ENCODE assay signal across 22 cellular contexts in the genomic region with DNA sequence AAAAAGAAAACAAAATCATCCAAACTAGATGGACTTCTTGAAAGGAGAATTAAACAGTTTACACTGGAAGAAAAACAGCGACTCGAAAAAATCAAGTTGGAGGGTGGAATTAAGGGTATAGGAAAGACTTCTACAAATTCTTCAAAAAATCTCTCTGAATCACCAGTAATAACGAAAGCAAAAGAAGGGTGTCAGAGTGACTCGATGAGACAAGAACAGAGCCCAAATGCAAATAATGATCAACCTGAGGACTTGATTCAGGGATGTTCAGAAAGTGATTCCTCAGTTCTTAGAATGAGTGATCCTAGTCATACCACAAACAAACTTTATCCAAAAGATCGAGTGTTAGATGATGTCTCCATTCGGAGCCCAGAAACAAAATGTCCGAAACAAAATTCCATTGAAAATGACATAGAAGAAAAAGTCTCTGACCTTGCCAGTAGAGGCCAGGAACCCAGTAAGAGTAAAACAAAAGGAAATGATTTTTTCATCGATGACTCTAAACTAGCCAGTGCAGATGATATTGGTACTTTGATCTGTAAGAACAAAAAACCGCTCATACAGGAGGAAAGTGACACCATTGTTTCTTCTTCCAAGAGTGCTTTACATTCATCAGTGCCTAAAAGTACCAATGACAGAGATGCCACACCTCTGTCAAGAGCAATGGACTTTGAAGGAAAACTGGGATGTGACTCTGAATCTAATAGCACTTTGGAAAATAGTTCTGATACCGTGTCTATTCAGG.
A peak's percentile ranks its signal among the peaks of the same experiment; 100 is the strongest.
DNase-seq lines count a peak whose midpoint lies in the region; ATAC-seq, FAIRE-seq and TF ChIP-seq lines count a peak whose summit lies in the region.
"Had no signal": no experiment of that assay in that cellular context is flagged by ENCODE, and none has a peak within 500 bp of the region (broad histone marks: within the 10 kb centered on the region; RNA-seq: fewer than 3 reads in every experiment).

No MANE protein-coding gene starts in this region.

- H3K36me3 ChIP-seq in neural progenitor cell = peaks cover 46% of the 10 kb centered on the region

- peaks cover 11% of the 10 kb centered on the region for H4K20me1 ChIP-seq in neural progenitor cell (ENCODE audit: low read depth)

- no peak for DNase-seq in activated CD4-positive, alpha-beta T cell treated with anti-CD3 and anti-CD28 coated beads for 36 hours
- DNase-seq in activated CD4-positive, alpha-beta T cell treated with anti-CD3 and anti-CD28 coated beads, Interleukin-2, amount 50 U/mL, for 4 hours = no peak
- DNase-seq in GM18507 (ENCODE audit: extremely low spot score, insufficient read length, low read depth) (no peak), neural progenitor cell (ENCODE audit: low spot score) (no peak), medulla oblongata (ENCODE audit: extremely low spot score) (no peak), NCI-H510A (lab: John Stamatoyannopoulos, UW) (no peak), kidney glomerular epithelial cell (lab: John Stamatoyannopoulos, UW) (no peak)
- DNase-seq in activated T-helper 2 cell treated with anti-CD3 and anti-CD28 coated beads, Interferon-gamma antibody, Interleukin-2, Interleukin-4, amounts not matched to agents 10 μg/mL and 5 μg/mL and 100 μg/mL, durations not matched to agents 14 hours and 24 hours and 36 hours (ENCODE audit: low spot score) = no peak
- DNase-seq: 8988T; activated CD4-positive, alpha-beta T cell treated with anti-CD3 and anti-CD28 coated beads for 48 hours; AML-193; amniotic stem cell; heart right ventricle; HFFc6; IMR-90; left ventricle myocardium superior; NCI-H1417; NCI-H524; SK-N-SH; small intestine; upper lobe of left lung had no signal

- no peak for TF ChIP-seq CTCF in neural progenitor cell (IDR thresholded peaks at IDR 0.05)

- H3K4me3 Mint-ChIP-seq in activated CD4-positive, alpha-beta T cell treated with anti-CD3 and anti-CD28 coated beads for 36 hours = no peak overlapping the region
- no peak overlapping the region for H3K4me3 Mint-ChIP-seq in activated T-helper 2 cell treated with anti-CD3 and anti-CD28 coated beads, Interferon-gamma antibody, Interleukin-2, Interleukin-4, amounts not matched to agents 10 μg/mL and 5 μg/mL and 100 μg/mL, durations not matched to agents 14 hours and 24 hours and 36 hours (ENCODE audit: low read depth)
- H3K4me3 Mint-ChIP-seq in neural progenitor cell = no peak overlapping the region
- H3K4me3 Mint-ChIP-seq: HFFc6 had no signal

- POLR2A ChIA-PET in activated CD4-positive, alpha-beta T cell treated with anti-CD3 and anti-CD28 coated beads for 36 hours (lab: Charles Lee) = no interaction called here

- H3K4me1 Mint-ChIP-seq in activated CD4-positive, alpha-beta T cell treated with anti-CD3 and anti-CD28 coated beads for 36 hours = peaks cover 28% of the 10 kb centered on the region
- H3K4me1 Mint-ChIP-seq in activated T-helper 2 cell treated with anti-CD3 and anti-CD28 coated beads, Interferon-gamma antibody, Interleukin-2, Interleukin-4, amounts not matched to agents 10 μg/mL and 5 μg/mL and 100 μg/mL, durations not matched to agents 14 hours and 24 hours and 36 hours (ENCODE audit: low read depth) = peaks cover 15% of the 10 kb centered on the region
- H3K4me1 Mint-ChIP-seq in neural progenitor cell = no peaks in the 10 kb centered on the region

- no peaks in the 10 kb centered on the region for H3F3A ChIP-seq in neural progenitor cell (ENCODE audit: low read depth)

- H3K27ac Mint-ChIP-seq in activated CD4-positive, alpha-beta T cell treated with anti-CD3 and anti-CD28 coated beads for 36 hours = peak overlapping the region; percentile 73
- peak overlapping the region; percentile 70 for H3K27ac Mint-ChIP-seq in activated T-helper 2 cell treated with anti-CD3 and anti-CD28 coated beads, Interferon-gamma antibody, Interleukin-2, Interleukin-4, amounts not matched to agents 10 μg/mL and 5 μg/mL and 100 μg/mL, durations not matched to agents 14 hours and 24 hours and 36 hours
- no peak overlapping the region for H3K27ac Mint-ChIP-seq in neural progenitor cell
- H3K27ac Mint-ChIP-seq: HFFc6 had no signal

- H3K36me3 Mint-ChIP-seq in activated CD4-positive, alpha-beta T cell treated with anti-CD3 and anti-CD28 coated beads for 36 hours (ENCODE audit: low read depth) = peaks cover 56% of the 10 kb centered on the region
- H3K36me3 Mint-ChIP-seq in activated T-helper 2 cell treated with anti-CD3 and anti-CD28 coated beads, Interferon-gamma antibody, Interleukin-2, Interleukin-4, amounts not matched to agents 10 μg/mL and 5 μg/mL and 100 μg/mL, durations not matched to agents 14 hours and 24 hours and 36 hours (ENCODE audit: low read depth) = peaks cover 73% of the 10 kb centered on the region
- H3K36me3 Mint-ChIP-seq in neural progenitor cell = peaks cover 42% of the 10 kb centered on the region

- no peaks in the 10 kb centered on the region for H3K27me3 Mint-ChIP-seq in activated CD4-positive, alpha-beta T cell treated with anti-CD3 and anti-CD28 coated beads for 36 hours
- H3K27me3 Mint-ChIP-seq in activated T-helper 2 cell treated with anti-CD3 and anti-CD28 coated beads, Interferon-gamma antibody, Interleukin-2, Interleukin-4, amounts not matched to agents 10 μg/mL and 5 μg/mL and 100 μg/mL, durations not matched to agents 14 hours and 24 hours and 36 hours (ENCODE audit: low read depth) = no peaks in the 10 kb centered on the region
- H3K27me3 Mint-ChIP-seq in neural progenitor cell (ENCODE audit: insufficient read depth, low read depth) = peaks cover 2% of the 10 kb centered on the region

- H3K4me3 ChIP-seq in neural progenitor cell = no peak overlapping the region
- H3K4me3 ChIP-seq: heart right ventricle, upper lobe of left lung had no signal

- peak; percentile 38 for FAIRE-seq in GM18507 (lab: Jason Lieb, UNC)
- FAIRE-seq: small intestine had no signal

- no peaks in the 10 kb centered on the region for H3K9me3 Mint-ChIP-seq in activated CD4-positive, alpha-beta T cell treated with anti-CD3 and anti-CD28 coated beads for 36 hours (ENCODE audit: low read depth)
- no peaks in the 10 kb centered on the region for H3K9me3 Mint-ChIP-seq in activated T-helper 2 cell treated with anti-CD3 and anti-CD28 coated beads, Interferon-gamma antibody, Interleukin-2, Interleukin-4, amounts not matched to agents 10 μg/mL and 5 μg/mL and 100 μg/mL, durations not matched to agents 14 hours and 24 hours and 36 hours
- H3K9me3 Mint-ChIP-seq in neural progenitor cell = no peaks in the 10 kb centered on the region
- H3K9me3 Mint-ChIP-seq: HFFc6 had no signal

- intact Hi-C loops in activated CD4-positive, alpha-beta T cell treated with anti-CD3 and anti-CD28 coated beads for 36 hours (cut with DNase I, micrococcal nuclease) = loop anchor here (1.0 to 5.0 kb wide), 3 partner anchors 74 to 534 kb away; partner anchors contain the start of genes BPTF (in 1 of the 2) and PITPNC1 (in 1 of the 2)
- intact Hi-C loops in activated T-helper 2 cell treated with anti-CD3 and anti-CD28 coated beads, Interferon-gamma antibody, Interleukin-2, Interleukin-4, amounts not matched to agents 10 μg/mL and 5 μg/mL and 100 μg/mL, durations not matched to agents 14 hours and 24 hours and 36 hours (cut with micrococcal nuclease) = no loop called here

- H3K4me2 ChIP-seq in neural progenitor cell = no peak overlapping the region
- H3K4me2 ChIP-seq: SK-N-SH had no signal

- peaks cover 8% of the 10 kb centered on the region for H3K4me1 ChIP-seq in neural progenitor cell
- H3K4me1 ChIP-seq: upper lobe of left lung had no signal

- CTCF ChIA-PET in activated CD4-positive, alpha-beta T cell treated with anti-CD3 and anti-CD28 coated beads for 36 hours (lab: Charles Lee) = interaction anchor here (0.6 to 0.7 kb wide), 2 partner anchors 157 to 830 kb away, joined by 3 read pairs; no protein-coding TSS in a partner anchor

- peak; percentile 89 for ATAC-seq in activated CD4-positive, alpha-beta T cell treated with anti-CD3 and anti-CD28 coated beads for 36 hours
- ATAC-seq: heart right ventricle, left ventricle myocardium superior had no signal

- peaks cover 30% of the 10 kb centered on the region for H3K79me2 ChIP-seq in neural progenitor cell (ENCODE audit: low read depth)

- H3K9ac ChIP-seq in neural progenitor cell = no peak overlapping the region
- H3K9ac ChIP-seq: SK-N-SH had no signal

- H3K9me3 ChIP-seq in neural progenitor cell (ENCODE audit: low read depth) = no peaks in the 10 kb centered on the region
- H3K9me3 ChIP-seq: heart right ventricle, neutrophil, SK-N-SH, upper lobe of left lung had no signal

- no peaks in the 10 kb centered on the region for H3K27me3 ChIP-seq in neural progenitor cell
- H3K27me3 ChIP-seq: heart right ventricle, neutrophil, upper lobe of left lung had no signal

- no peak overlapping the region for H2AFZ ChIP-seq in neural progenitor cell (replicated peaks)

- peak overlapping the region; percentile 6 for H3K27ac ChIP-seq in neural progenitor cell
- H3K27ac ChIP-seq: heart right ventricle, neutrophil, upper lobe of left lung had no signal
